In the genomic region with DNA sequence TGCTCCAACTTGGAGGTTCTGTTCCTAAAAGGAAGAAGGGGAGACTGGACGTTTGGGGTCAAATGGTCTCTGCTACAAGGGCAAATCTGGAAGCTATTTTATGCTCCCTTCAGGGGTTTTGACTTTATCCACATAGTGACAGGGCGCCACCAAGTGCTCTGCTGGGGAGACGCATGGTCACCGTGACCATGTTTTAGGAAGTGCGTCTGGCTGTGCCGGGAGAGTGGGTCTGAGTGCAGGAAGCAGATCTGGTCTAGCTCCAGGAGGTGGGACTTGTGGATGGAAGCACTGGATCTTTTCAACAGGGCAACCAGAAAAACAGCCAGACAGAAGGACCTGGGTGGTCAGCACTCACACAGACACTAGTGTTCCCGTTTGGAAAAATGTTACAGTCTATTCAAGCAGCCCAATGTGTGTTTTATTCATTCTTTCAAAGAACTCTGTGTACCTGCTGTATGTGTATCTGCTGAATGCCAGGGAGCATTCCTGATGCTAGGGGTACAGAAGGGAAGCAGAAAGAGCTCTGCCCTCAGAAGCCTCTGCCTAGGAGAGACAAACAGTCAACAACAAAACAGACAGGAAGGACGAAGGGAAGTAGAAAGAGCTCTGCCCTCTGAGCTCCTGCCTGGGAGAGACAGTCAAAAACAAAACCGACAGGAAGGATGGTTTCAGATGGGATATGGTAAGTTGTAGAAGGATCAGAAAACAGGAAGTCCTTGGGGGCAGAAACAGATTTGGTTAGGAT, we compare ENCODE assay signal across 8 cellular contexts. TPM values are rescaled to one million over a fixed set of nuclear protein-coding genes. Genes with fewer than 3 reads are reported as not detected.
A peak's percentile ranks its signal among the peaks of the same experiment; 100 is the strongest.
DNase-seq lines count a peak whose midpoint lies in the region; ATAC-seq, FAIRE-seq and TF ChIP-seq lines count a peak whose summit lies in the region.

No MANE protein-coding gene starts in this region.

- peak overlapping the region in 2 of 3 donors; percentile 69 to 87 for H3K27ac Mint-ChIP-seq in CD4-positive, CD25-positive, alpha-beta regulatory T cell

- ATAC-seq in CD4-positive, CD25-positive, alpha-beta regulatory T cell (ENCODE audit: low read depth in 2 of 2): peak; percentile 66 to 67
- ATAC-seq in GM19351 (IDR thresholded peaks at IDR 0.05; ENCODE audit: unreplicated experiment) (peak; percentile 84), upper lobe of right lung (peak; percentile 93)

- H3K36me3 Mint-ChIP-seq in CD4-positive, CD25-positive, alpha-beta regulatory T cell: no peaks in the 10 kb centered on the region

- peaks cover 6% of the 10 kb centered on the region for H3K4me1 ChIP-seq in CD4-positive, CD25-positive, alpha-beta regulatory T cell (ENCODE audit: control insufficient read depth, insufficient read depth, low read length, poor library complexity, severe bottlenecking)
- peaks cover 14% of the 10 kb centered on the region for H3K4me1 ChIP-seq in upper lobe of right lung

- H3K36me3 ChIP-seq in CD4-positive, CD25-positive, alpha-beta regulatory T cell (ENCODE audit: control insufficient read depth, insufficient read depth, low read length): no peaks in the 10 kb centered on the region
- H3K36me3 ChIP-seq in upper lobe of right lung: peaks cover 5% of the 10 kb centered on the region

- TF ChIP-seq CTCF in upper lobe of right lung (IDR thresholded peaks at IDR 0.05): peak; percentile 87

- H3K4me3 Mint-ChIP-seq in CD4-positive, CD25-positive, alpha-beta regulatory T cell: peak overlapping the region in 1 of 4 donors; percentile 48

- no peak overlapping the region for H3K27ac ChIP-seq in CD4-positive, CD25-positive, alpha-beta regulatory T cell (ENCODE audit: insufficient read depth, low read length, poor library complexity, severe bottlenecking)
- H3K27ac ChIP-seq in upper lobe of right lung: peak overlapping the region; percentile 55

- H3K27me3 ChIP-seq in CD4-positive, CD25-positive, alpha-beta regulatory T cell (ENCODE audit: control insufficient read depth, insufficient read depth, low read length): no peaks in the 10 kb centered on the region
- H3K27me3 ChIP-seq in upper lobe of right lung: no peaks in the 10 kb centered on the region

- intact Hi-C loops in upper lobe of right lung (cut with DNase I): loop anchor here (10.0 kb wide), 1 partner anchor 61 kb away; no protein-coding TSS in a partner anchor

- DNase-seq in CD4-positive, CD25-positive, alpha-beta regulatory T cell: peak; percentile 27 to 67 (median 39)
- DNase-seq in HPDE6-E6E7 (ENCODE audit: extremely low spot score) (peak; percentile 59), RCC 7860 (ENCODE audit: low spot score) (peak; percentile 44), foreskin melanocyte (peak; percentile 71), nucleus accumbens (lab: John Stamatoyannopoulos, UW) (peak in 37 of 56 donors; percentile 6 to 68 (median 24)), upper lobe of right lung (peak; percentile 87)
- DNase-seq in activated effector memory CD4-positive, alpha-beta T cell treated with Interleukin-2 at 50 U/mL for 16 hours: peak; percentile 38

- FAIRE-seq in RCC 7860 (lab: Jason Lieb, UNC): no peak

- H3K9me3 Mint-ChIP-seq in CD4-positive, CD25-positive, alpha-beta regulatory T cell: no peaks in the 10 kb centered on the region

- no peaks in the 10 kb centered on the region for H3K9me3 ChIP-seq in CD4-positive, CD25-positive, alpha-beta regulatory T cell (ENCODE audit: control insufficient read depth in 2 of 2, low read length in 2 of 2)
- H3K9me3 ChIP-seq in upper lobe of right lung: no peaks in the 10 kb centered on the region

- peaks cover 7 to 14% (median 10%) of the 10 kb centered on the region in 4 donors for H3K4me1 Mint-ChIP-seq in CD4-positive, CD25-positive, alpha-beta regulatory T cell

- peak overlapping the region; percentile 37 for H3K4me3 ChIP-seq in CD4-positive, CD25-positive, alpha-beta regulatory T cell (ENCODE audit: low read depth, low read length)
- H3K4me3 ChIP-seq in upper lobe of right lung: no peak overlapping the region

- no peaks in the 10 kb centered on the region for H3K27me3 Mint-ChIP-seq in CD4-positive, CD25-positive, alpha-beta regulatory T cell

RNA-seq across cellular contexts. Expression of a gene that starts 14.3 kb away (rescaled TPM):
- total RNA-seq in CD4-positive, CD25-positive, alpha-beta regulatory T cell: 5.1 TPM
- polyA plus RNA-seq in CD4-positive, CD25-positive, alpha-beta regulatory T cell: 10 to 100 TPM in 2 of 4 donors, 1 to 10 TPM in 2; 5.3 to 14.6 (median 8.5) TPM
- 54.6 TPM for total RNA-seq in upper lobe of right lung

Comparison
In these comparisons a context has a peak if more than half of its experiments do, and no peak if none do; other contexts are left out.
1. DNase-seq: peak in every context shown above with its lines; median percentile 87 in upper lobe of right lung; 71 in foreskin melanocyte; 59 in HPDE6-E6E7; 44 in RCC 7860; 39 in CD4-positive, CD25-positive, alpha-beta regulatory T cell; 38 in activated effector memory CD4-positive, alpha-beta T cell treated with Interleukin-2 at 50 U/mL for 16 hours; 24 in nucleus accumbens.